Comparison of ENCODE assay signal across 1 cellular context in the genomic region with DNA sequence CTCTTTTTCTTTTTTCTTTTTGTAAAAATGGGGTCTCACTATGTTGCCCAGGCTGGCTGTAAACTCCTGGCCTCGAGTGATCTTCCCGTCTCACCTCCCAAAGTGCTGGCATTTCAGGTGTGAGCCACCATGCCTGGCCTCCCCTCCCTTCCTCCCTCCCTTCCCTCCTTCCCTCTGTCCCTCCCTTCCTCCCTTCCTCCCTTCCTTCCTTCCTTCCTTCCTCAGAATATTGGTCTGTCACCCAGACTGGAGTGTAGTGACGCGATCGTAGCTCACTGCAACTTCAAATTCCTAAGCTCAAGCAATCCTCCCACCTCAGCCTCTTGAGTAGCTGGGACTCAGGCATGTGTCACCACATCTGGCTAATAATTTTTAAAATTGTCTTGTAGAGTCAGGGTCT.
TF ChIP-seq lines count a peak whose summit lies in the region.

No MANE protein-coding gene starts in this region.

TF ChIP-seq in WTC11, 78 proteins besides CTCF, POLR2A, EP300 and RAD21:
- TF ChIP-seq ZNF121 (CRISPR knock-in tag; IDR thresholded peaks at IDR 0.05) (peak; percentile 91), SP1 (CRISPR knock-in tag; conservative IDR thresholded peaks at IDR 0.05) (no peak)
